Comparison of ENCODE assay signal across 34 cellular contexts in genomic region chr12:46649433-46649832, GRCh38.
"Had no signal": no experiment of that assay in that cellular context is flagged by ENCODE, and none has a peak within 500 bp of the region (broad histone marks: within the 10 kb centered on the region; RNA-seq: fewer than 3 reads in every experiment).

No MANE protein-coding gene starts in this region.

- H3K27me3 ChIP-seq: MG63 had no signal

- DNase-seq: Karpas-422, Kasumi-1, MG63, MM.1S, MV-4-11, NCI-H1048, NCI-H1092, NCI-H1092 treated with DMSO at 0.1 percent for 48 hours, NCI-H1105, NCI-H1105 treated with DMSO at 0.1 percent for 48 hours, NCI-H1417, NCI-H1417 treated with DMSO at 0.1 percent for 48 hours, NCI-H1436, NCI-H1436 treated with DMSO at 0.1 percent for 48 hours, NCI-H146, NCI-H1694, NCI-H187, NCI-H187 treated with DMSO at 0.1 percent for 48 hours, NCI-H1930, NCI-H2029, NCI-H2029 treated with DMSO at 0.1 percent for 48 hours, NCI-H2081, NCI-H2081 treated with DMSO at 0.1 percent for 48 hours, NCI-H2107, NCI-H2171, NCI-H2171 treated with DMSO at 0.1 percent for 48 hours, NCI-H2227 treated with DMSO at 0.1 percent for 48 hours, NCI-H226, NCI-H345, NCI-H446, NCI-H446 treated with DMSO at 0.1 percent for 48 hours, NCI-H510A treated with DMSO at 0.1 percent for 48 hours, NCI-H524 had no signal

- H3K4me2 ChIP-seq: KMS-11 had no signal

- H3K9ac ChIP-seq: KMS-11 had no signal

- H3K4me3 ChIP-seq: MG63 had no signal

- H3K27ac ChIP-seq: KMS-11 had no signal

- H3K36me3 ChIP-seq: MG63 had no signal
